Comparison of ENCODE assay signal across 11 cellular contexts in the genomic region with DNA sequence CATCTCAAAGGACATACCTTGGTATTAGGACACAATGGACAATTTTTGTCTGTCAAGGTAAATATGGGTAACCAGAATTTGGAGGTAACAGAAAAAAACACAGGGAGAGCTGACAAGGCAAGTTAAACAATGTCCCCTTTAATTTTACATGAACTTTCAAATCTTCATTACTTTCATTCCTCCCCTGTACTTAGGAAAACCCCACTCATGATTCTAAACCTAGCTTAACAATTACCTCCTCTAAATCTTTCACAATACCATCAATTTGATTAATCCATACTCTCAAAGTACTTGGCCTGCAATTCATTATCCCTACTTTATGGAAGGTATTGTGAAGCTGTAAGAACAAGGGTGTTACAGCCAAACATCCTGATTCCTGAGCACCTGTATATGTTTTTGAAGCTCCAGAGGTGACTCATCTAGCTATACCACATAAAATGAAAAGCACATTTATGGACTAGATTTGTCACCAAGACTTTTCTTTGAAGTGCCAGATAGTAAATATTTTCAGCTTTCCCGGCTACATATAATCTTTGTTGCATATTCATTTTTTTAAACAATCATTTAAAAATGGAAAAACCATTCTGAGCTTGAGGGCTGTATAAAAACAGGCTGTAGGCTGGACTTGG. TPM values are rescaled to one million over a fixed set of nuclear protein-coding genes. Genes with fewer than 3 reads are reported as not detected.
DNase-seq lines count a peak whose midpoint lies in the region; ATAC-seq and TF ChIP-seq lines count a peak whose summit lies in the region.
"Had no signal": no experiment of that assay in that cellular context is flagged by ENCODE, and none has a peak within 500 bp of the region (broad histone marks: within the 10 kb centered on the region; RNA-seq: fewer than 3 reads in every experiment).

No MANE protein-coding gene starts in this region.

- H3K9me3 Mint-ChIP-seq in activated CD4-positive, alpha-beta T cell treated with anti-CD3 and anti-CD28 coated beads, Interleukin-2, amount 10 ng/mL, durations not matched to agents 24 days and 14 days: peaks cover 11% of the 10 kb centered on the region
- H3K9me3 Mint-ChIP-seq in activated naive CD8-positive, alpha-beta T cell treated with anti-CD3 and anti-CD28 coated beads for 36 hours: peaks cover 12% of the 10 kb centered on the region
- H3K9me3 Mint-ChIP-seq in mesothelial cell of epicardium: no peaks in the 10 kb centered on the region

- peaks cover 66% of the 10 kb centered on the region for H3K36me3 Mint-ChIP-seq in activated CD4-positive, alpha-beta T cell treated with anti-CD3 and anti-CD28 coated beads, Interleukin-2, amount 10 ng/mL, durations not matched to agents 24 days and 14 days (ENCODE audit: low read depth)
- peaks cover 72% of the 10 kb centered on the region for H3K36me3 Mint-ChIP-seq in activated naive CD8-positive, alpha-beta T cell treated with anti-CD3 and anti-CD28 coated beads for 36 hours
- peaks cover 39% of the 10 kb centered on the region for H3K36me3 Mint-ChIP-seq in mesothelial cell of epicardium

- H3K27me3 Mint-ChIP-seq in activated CD4-positive, alpha-beta T cell treated with anti-CD3 and anti-CD28 coated beads, Interleukin-2, amount 10 ng/mL, durations not matched to agents 24 days and 14 days: no peaks in the 10 kb centered on the region
- no peaks in the 10 kb centered on the region for H3K27me3 Mint-ChIP-seq in activated naive CD8-positive, alpha-beta T cell treated with anti-CD3 and anti-CD28 coated beads for 36 hours
- H3K27me3 Mint-ChIP-seq in mesothelial cell of epicardium (ENCODE audit: low read depth): no peaks in the 10 kb centered on the region

- intact Hi-C loops in activated CD4-positive, alpha-beta T cell treated with anti-CD3 and anti-CD28 coated beads, Interleukin-2, amount 10 ng/mL, durations not matched to agents 24 days and 14 days (cut with micrococcal nuclease): loop anchor here (2.0 kb wide), 1 partner anchor 87 kb away; the partner anchor contains the start of genes KDM1B and TPMT

- H3K27ac Mint-ChIP-seq in activated CD4-positive, alpha-beta T cell treated with anti-CD3 and anti-CD28 coated beads, Interleukin-2, amount 10 ng/mL, durations not matched to agents 24 days and 14 days: peak overlapping the region; percentile 43
- H3K27ac Mint-ChIP-seq in activated naive CD8-positive, alpha-beta T cell treated with anti-CD3 and anti-CD28 coated beads for 36 hours: peak overlapping the region; percentile 16
- peak overlapping the region; percentile 64 for H3K27ac Mint-ChIP-seq in mesothelial cell of epicardium

- peak; percentile 18 for DNase-seq in activated CD4-positive, alpha-beta T cell treated with anti-CD3 and anti-CD28 coated beads, Interleukin-2, amount 10 ng/mL, durations not matched to agents 24 days and 14 days
- DNase-seq in activated CD4-positive, alpha-beta T cell treated with anti-CD3 and anti-CD28 coated beads, Interleukin-2, amount 50 U/mL, for 1 hour: no peak
- DNase-seq in HT-29 (ENCODE audit: low spot score) (peak; percentile 28), mesothelial cell of epicardium (ENCODE audit: low spot score in 2 of 2, unreplicated experiment in 2 of 2) (no peak), foreskin melanocyte (no peak)
- DNase-seq in activated naive CD8-positive, alpha-beta T cell treated with anti-CD3 and anti-CD28 coated beads for 36 hours: no peak
- DNase-seq: activated CD4-positive, CD25-positive, alpha-beta regulatory T cell treated with anti-CD3 and anti-CD28 coated beads, Interleukin-2, amount 50 U/mL, for 72 hours; hypothalamus; retina had no signal

- ATAC-seq in HG02571 (IDR thresholded peaks at IDR 0.05; ENCODE audit: unreplicated experiment): no peak
- no peak for ATAC-seq in HG03175 (IDR thresholded peaks at IDR 0.05; ENCODE audit: unreplicated experiment)

- peak overlapping the region; percentile 38 for H3K4me3 Mint-ChIP-seq in activated CD4-positive, alpha-beta T cell treated with anti-CD3 and anti-CD28 coated beads, Interleukin-2, amount 10 ng/mL, durations not matched to agents 24 days and 14 days
- H3K4me3 Mint-ChIP-seq in activated naive CD8-positive, alpha-beta T cell treated with anti-CD3 and anti-CD28 coated beads for 36 hours: no peak overlapping the region
- no peak overlapping the region for H3K4me3 Mint-ChIP-seq in mesothelial cell of epicardium

- TF ChIP-seq CTCF in mesothelial cell of epicardium (IDR thresholded peaks at IDR 0.05; ENCODE audit: unreplicated experiment): no peak

- peaks cover 51% of the 10 kb centered on the region for H3K4me1 Mint-ChIP-seq in activated CD4-positive, alpha-beta T cell treated with anti-CD3 and anti-CD28 coated beads, Interleukin-2, amount 10 ng/mL, durations not matched to agents 24 days and 14 days
- peaks cover 47% of the 10 kb centered on the region for H3K4me1 Mint-ChIP-seq in activated naive CD8-positive, alpha-beta T cell treated with anti-CD3 and anti-CD28 coated beads for 36 hours
- H3K4me1 Mint-ChIP-seq in mesothelial cell of epicardium: peaks cover 3% of the 10 kb centered on the region

RNA-seq across cellular contexts. Expression of gene DEK, which starts 23.0 kb away (rescaled TPM):
- total RNA-seq in activated CD4-positive, alpha-beta T cell treated with anti-CD3 and anti-CD28 coated beads, Interleukin-2, amount 10 ng/mL, durations not matched to agents 24 days and 14 days: 170 and 175 TPM in 2 replicates
- total RNA-seq in HT-29 (2014; rRNA removed; shearing (Covaris generic)): 139 and 141 TPM in 2 replicates
- total RNA-seq in activated naive CD8-positive, alpha-beta T cell treated with anti-CD3 and anti-CD28 coated beads for 36 hours: 100 to 1,000 TPM; 223 to 241 TPM
- total RNA-seq in mesothelial cell of epicardium: 77.8 to 87.5 TPM (median 79.5 TPM) in 3 replicates

Comparison
In these comparisons a context has a peak if more than half of its experiments do, and no peak if none do; other contexts are left out.
1. DNase-seq: peak in activated CD4-positive, alpha-beta T cell treated with anti-CD3 and anti-CD28 coated beads, Interleukin-2, amount 10 ng/mL, durations not matched to agents 24 days and 14 days (single experiment) and HT-29 (single experiment); none in activated CD4-positive, alpha-beta T cell treated with anti-CD3 and anti-CD28 coated beads, Interleukin-2, amount 50 U/mL, for 1 hour (single experiment), activated naive CD8-positive, alpha-beta T cell treated with anti-CD3 and anti-CD28 coated beads for 36 hours (single experiment), mesothelial cell of epicardium (0 of 2) and foreskin melanocyte (single experiment).
2. Peak in every context shown above with its lines, with median percentiles within 50 percentile points of each other: H3K27ac Mint-ChIP-seq.